In genomic region chr18:9734189-9734588, GRCh38 we compare ENCODE assay signal across 15 cellular contexts. TPM values are rescaled to one million over a fixed set of nuclear protein-coding genes. Genes with fewer than 3 reads are reported as not detected.
DNase-seq lines count a peak whose midpoint lies in the region; ATAC-seq, FAIRE-seq and TF ChIP-seq lines count a peak whose summit lies in the region.
"Had no signal": no experiment of that assay in that cellular context is flagged by ENCODE, and none has a peak within 500 bp of the region (broad histone marks: within the 10 kb centered on the region; RNA-seq: fewer than 3 reads in every experiment).

No MANE protein-coding gene starts in this region.

- no peak overlapping the region for H3K56ac ChIP-seq in H1 (replicated peaks; ENCODE audit: insufficient read length, low read depth, low read length)

- ATAC-seq in HG03457 (IDR thresholded peaks at IDR 0.05; ENCODE audit: unreplicated experiment), result no peak
- ATAC-seq: activated CD8-positive, alpha-beta memory T cell treated with anti-CD3 and anti-CD28 coated beads, Interleukin-2, amount 10 ng/mL, durations not matched to agents 7 days and 5 days had no signal

- no peak overlapping the region for H2AFZ ChIP-seq in H1 (ENCODE audit: low read length)

- H3K18ac ChIP-seq in H1 (ENCODE audit: extremely low read depth, low read length), result no peak overlapping the region

- no peaks in the 10 kb centered on the region for H3K9me3 ChIP-seq in H1 (ENCODE audit: insufficient read depth in 2 of 2, low read depth in 1 of 2, low read length in 1 of 2)

- H3K23me2 ChIP-seq in H1 (ENCODE audit: low read depth, low read length), result no peaks in the 10 kb centered on the region

- peak overlapping the region; percentile 75; the same call in 1 of the 2 replicates for H2BK12ac ChIP-seq in H1 (ENCODE audit: low read depth, low read length)

- H3K4me2 ChIP-seq in H1 (ENCODE audit: insufficient read depth in 1 of 2, low read depth in 2 of 2, low read length in 2 of 2), result no peak overlapping the region

- no peak overlapping the region for H3K9ac ChIP-seq in H1 (replicated peaks in 1 of 4; ENCODE audit: extremely low read depth in 1 of 4, low read depth in 3 of 4, low read length in 3 of 4)

- no peak overlapping the region for H3K27ac ChIP-seq in H1 (ENCODE audit: low read depth, low read length)

- H2AK5ac ChIP-seq in H1 (ENCODE audit: low read depth, low read length), result 0 out of 2 replicates have a peak overlapping the region, but pooled peaks have one; percentile 65

- H2BK20ac ChIP-seq in H1 (ENCODE audit: low read length), result no peak overlapping the region

- POLR2A ChIA-PET in H1 (lab: Charles Lee; ENCODE audit: partially characterized antibody), result no interaction called here

- no peak overlapping the region for H3K23ac ChIP-seq in H1 (ENCODE audit: insufficient read length)

- FAIRE-seq in H1 (lab: Jason Lieb, UNC), result no peak
- FAIRE-seq: TTC549 had no signal

- no peak overlapping the region for H3K4ac ChIP-seq in H1 (replicated peaks; ENCODE audit: insufficient read length, low read depth, low read length)

- H4K8ac ChIP-seq in H1 (ENCODE audit: extremely low read depth, insufficient read depth, low read length), result no peak overlapping the region

- H2BK5ac ChIP-seq in H1 (ENCODE audit: low read depth, low read length), result peak overlapping the region; percentile 44; the same call in 1 of the 2 replicates

- TF ChIP-seq CTCF in H1 (IDR thresholded peaks at IDR 0.05; ENCODE audit: control extremely low read depth in 1 of 3, insufficient read depth in 1 of 3, low read depth in 1 of 3, low read length in 3 of 3), result no peak

- H4K91ac ChIP-seq in H1 (replicated peaks; ENCODE audit: insufficient read length, low read length), result no peak overlapping the region

- no peaks in the 10 kb centered on the region for H3K27me3 ChIP-seq in H1 (replicated peaks in 1 of 4; ENCODE audit: control insufficient read depth in 3 of 4, extremely low read depth in 1 of 4, insufficient read depth in 3 of 4, low read length in 3 of 4)

- H3K79me2 ChIP-seq in H1 (ENCODE audit: control insufficient read depth in 1 of 2, insufficient read depth in 2 of 2, low read length in 2 of 2), result no peaks in the 10 kb centered on the region; a peak in 1 of 4 replicates

- TF ChIP-seq RAD21 in H1 (IDR thresholded peaks at IDR 0.05 in 1 of 2, conservative IDR thresholded peaks at IDR 0.05 in 1 of 2; ENCODE audit: low read depth in 2 of 2, low read length in 2 of 2), result no peak

- peaks cover 3 to 6% (median 5%) of the 10 kb centered on the region in 4 experiments for H3K4me1 ChIP-seq in H1 (replicated peaks in 1 of 4; ENCODE audit: control insufficient read depth in 3 of 4, insufficient read depth in 4 of 4, low read length in 3 of 4)

- H3K14ac ChIP-seq in H1 (ENCODE audit: insufficient read length), result no peak overlapping the region

- no peak overlapping the region for H3K4me3 ChIP-seq in H1 (ENCODE audit: extremely low read depth in 1 of 4, insufficient read depth in 2 of 4, low read depth in 3 of 4, low read length in 4 of 4)

- no peaks in the 10 kb centered on the region for H4K20me1 ChIP-seq in H1 (replicated peaks in 1 of 2; ENCODE audit: control insufficient read depth in 1 of 2, insufficient read depth in 2 of 2, low read length in 2 of 2)

- no peaks in the 10 kb centered on the region for H3K36me3 ChIP-seq in H1 (ENCODE audit: control insufficient read depth in 2 of 4, insufficient read depth in 4 of 4, low read length in 3 of 4)

- CTCF ChIA-PET in H1 (lab: Charles Lee; ENCODE audit: partially characterized antibody), result interaction anchor here (0.6 to 1.8 kb wide), 4 partner anchors 11 to 272 kb away, joined by 3 to 7 read pairs (median 4); no protein-coding TSS in a partner anchor

- H2BK15ac ChIP-seq in H1 (ENCODE audit: low read length), result peak overlapping the region; percentile 46; the same call in 1 of the 2 replicates

- TF ChIP-seq EP300 in H1 (IDR thresholded peaks at IDR 0.05; ENCODE audit: borderline replicate concordance in 1 of 2, low read depth in 2 of 2, low read length in 2 of 2), result no peak

- H4K5ac ChIP-seq in H1 (ENCODE audit: insufficient read length, low read depth, low read length), result no peak overlapping the region

- DNase-seq in D341Med (ENCODE audit: low spot score), result peak; percentile 24
- DNase-seq in LoVo (ENCODE audit: low spot score), result peak; percentile 22
- no peak for DNase-seq in H1 (ENCODE audit: low read depth in 1 of 2, low spot score in 2 of 2)
- peak; percentile 51 for DNase-seq in mucosa of gallbladder (ENCODE audit: low spot score)
- no peak for DNase-seq in NCI-H2171 treated with DMSO at 0.1 percent for 48 hours (lab: John Stamatoyannopoulos, UW)
- no peak for DNase-seq in dedifferentiated amniotic fluid mesenchymal stem cell (ENCODE audit: extremely low spot score)
- DNase-seq in hepatic stellate cell (ENCODE audit: low spot score), result no peak
- DNase-seq: activated CD8-positive, alpha-beta memory T cell treated with anti-CD3 and anti-CD28 coated beads, Interleukin-2, amount 10 ng/mL, durations not matched to agents 7 days and 5 days; CD4-positive, CD25-positive, alpha-beta regulatory T cell; foreskin melanocyte; left cardiac atrium; NCI-H446; stimulated activated CD4-positive, alpha-beta T cell treated with anti-CD3 and anti-CD28 coated beads, Interleukin-4, amount 100 ng/mL, for 1 hour had no signal

- no peak for TF ChIP-seq POLR2A in H1 (IDR thresholded peaks at IDR 0.05; ENCODE audit: control extremely low read depth in 1 of 2, low read depth in 2 of 2, low read length in 2 of 2)

- 78% methylated on average over 9 of the region's 9 CpGs; no CpG with 5 or more reads in 1 of the 2 experiments for WGBS in H1 (ENCODE audit: extremely low coverage in 1 of 2, insufficient coverage in 1 of 2, insufficient read length in 1 of 2, insufficient replicate concordance in 2 of 2, low coverage in 1 of 2, low lambda C conversion rate in 2 of 2, missing lambda C conversion rate in 1 of 2), 2 experiments

- no peak overlapping the region for H2BK120ac ChIP-seq in H1 (replicated peaks; ENCODE audit: low read depth, low read length)

- no peaks in the 10 kb centered on the region for H3K79me1 ChIP-seq in H1 (ENCODE audit: low read depth, low read length)

TF ChIP-seq in H1, 55 proteins besides CTCF, POLR2A, EP300 and RAD21:
- TF ChIP-seq CEBPB (IDR thresholded peaks at IDR 0.05; ENCODE audit: low read depth, low read length), result peak; percentile 73
- TF ChIP-seq CREB1 (IDR thresholded peaks at IDR 0.05), result no peak
- no peak for TF ChIP-seq SIX5 (IDR thresholded peaks at IDR 0.05; ENCODE audit: low read depth, low read length)
- no peak for TF ChIP-seq PHF8 (conservative IDR thresholded peaks at IDR 0.05; ENCODE audit: low read depth, low read length)
- TF ChIP-seq TAF7 (optimal IDR thresholded peaks at IDR 0.05; ENCODE audit: borderline replicate concordance, low read depth, low read length), result no peak
- no peak for TF ChIP-seq JUN (IDR thresholded peaks at IDR 0.05; ENCODE audit: low read depth, low read length)

RNA-seq across cellular contexts. Expression of gene RAB31, which starts 26.1 kb away (rescaled TPM):
- total RNA-seq in H1 (2021; fragmentation: NEBNext Ultra II Directional; extraction: Animal tissue kit (Norgen Biotek cat#: 25700)), result 39.3 and 40.9 TPM in 2 replicates
- polyA plus RNA-seq in H1 (2011; rRNA removed), result 15.2 TPM in 2 replicates
- 16.7 TPM for polyA plus RNA-seq in H1 (2011; cell fraction: cytosol; rRNA removed)
- polyA plus RNA-seq in H1 (2011; cell fraction: nucleus; rRNA removed), result 27.4 TPM
- polyA plus RNA-seq in H1 (2012, experiment 1 of 2), result 17.8 to 28.0 TPM (median 22.6 TPM) in 4 replicates
- polyA plus RNA-seq in H1 (2012, experiment 2 of 2), result 6.0 TPM
- 65.4 TPM for polyA plus RNA-seq in H1 (2013, experiment 1 of 2)
- 69.7 TPM for polyA plus RNA-seq in H1 (2013, experiment 2 of 2)
- 54.0 and 57.9 TPM in 2 replicates for polyA minus RNA-seq in H1 (2011; rRNA and poly(A)+ RNA removed)
- polyA minus RNA-seq in H1 (2011; cell fraction: cytosol; rRNA and poly(A)+ RNA removed), result 14.6 TPM
- polyA minus RNA-seq in H1 (2011; cell fraction: nucleus; rRNA and poly(A)+ RNA removed), result 33.4 TPM
- 30.3 TPM for total RNA-seq in mucosa of gallbladder
- total RNA-seq: activated CD8-positive, alpha-beta memory T cell treated with anti-CD3 and anti-CD28 coated beads, Interleukin-2, amount 10 ng/mL, durations not matched to agents 7 days and 5 days had no signal

Comparison
In these comparisons a context has a peak if more than half of its experiments do, and no peak if none do; other contexts are left out.
1. DNase-seq: peak in D341Med (single experiment), LoVo (single experiment) and mucosa of gallbladder (single experiment); none in H1 (0 of 2), NCI-H2171 treated with DMSO at 0.1 percent for 48 hours (single experiment), dedifferentiated amniotic fluid mesenchymal stem cell (single experiment) and hepatic stellate cell (single experiment).